In the genomic region with DNA sequence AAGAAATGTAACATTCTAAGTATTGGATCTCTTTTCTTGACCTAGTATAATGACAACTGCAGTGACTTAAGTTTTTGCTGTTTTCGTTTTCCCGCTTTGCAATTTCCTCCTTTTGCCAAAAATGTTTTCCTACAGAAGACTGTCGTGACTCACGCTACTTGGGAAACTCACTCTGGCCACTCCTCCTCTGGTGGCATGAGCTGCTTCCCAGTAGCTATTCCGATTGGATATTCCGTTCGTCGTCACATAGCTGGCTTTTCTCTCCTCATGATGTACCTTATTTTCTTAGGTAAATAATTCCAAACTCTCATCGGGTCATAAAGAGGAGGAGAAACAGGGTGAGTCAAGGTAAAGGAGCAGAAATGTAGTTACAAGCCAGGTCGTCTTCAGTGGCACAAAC, we compare ENCODE assay signal across 25 cellular contexts.
DNase-seq lines count a peak whose midpoint lies in the region; ATAC-seq and TF ChIP-seq lines count a peak whose summit lies in the region.
"Had no signal": no experiment of that assay in that cellular context is flagged by ENCODE, and none has a peak within 500 bp of the region (broad histone marks: within the 10 kb centered on the region; RNA-seq: fewer than 3 reads in every experiment).

No MANE protein-coding gene starts in this region.

- DNase-seq in MCF 10A (ENCODE audit: unreplicated experiment) (peak; percentile 51), breast epithelium (ENCODE audit: low spot score in 2 of 2) (no peak), brain microvascular endothelial cell (peak; percentile 52), fibroblast of the aortic adventitia (ENCODE audit: low read depth) (peak; percentile 37), thoracic aorta (ENCODE audit: low spot score) (no peak), testis (no peak), MG63 (no peak)
- DNase-seq: activated CD4-positive, CD25-positive, alpha-beta regulatory T cell; activated T-cell treated with anti-CD3 and anti-CD28 coated beads, Interleukin-2, amount 50 U/mL, for 24 hours; aorta; CD4-positive, alpha-beta memory T cell; effector memory CD4-positive, alpha-beta T cell; Karpas-422; natural killer cell; NCI-H1105; NCI-H2029; NCI-H226; NCI-H82; OCI-M1; pancreas; right cardiac atrium had no signal

- CTCF ChIA-PET in MCF 10A (lab: Yijun Ruan, JAX): interaction anchor here (0.6 to 2.5 kb wide), 4 partner anchors 16 to 298 kb away, joined by 3 to 12 read pairs (median 4); no protein-coding TSS in a partner anchor

- POLR2A ChIA-PET in MCF 10A (lab: Yijun Ruan, JAX): no interaction called here

- H3K36me3 Mint-ChIP-seq in MCF 10A (ENCODE audit: insufficient read depth, unreplicated experiment): peaks cover 73% of the 10 kb centered on the region
- H3K36me3 Mint-ChIP-seq: natural killer cell had no signal

- no TSS peak for BruUV-seq in MCF 10A (replicated peaks; lab: Mats Ljungman, UMichigan)

- H3K4me1 Mint-ChIP-seq in MCF 10A (ENCODE audit: insufficient read depth, unreplicated experiment): no peaks in the 10 kb centered on the region

- no peaks in the 10 kb centered on the region for H3K27me3 ChIP-seq in breast epithelium
- H3K27me3 ChIP-seq in brain microvascular endothelial cell (replicated peaks): no peaks in the 10 kb centered on the region
- no peaks in the 10 kb centered on the region for H3K27me3 ChIP-seq in thoracic aorta (replicated peaks; ENCODE audit: insufficient read depth)
- H3K27me3 ChIP-seq in testis: no peaks in the 10 kb centered on the region
- no peaks in the 10 kb centered on the region for H3K27me3 ChIP-seq in MG63
- H3K27me3 ChIP-seq: pancreas had no signal

- H3K27me3 Mint-ChIP-seq in MCF 10A (ENCODE audit: insufficient read depth, unreplicated experiment): no peaks in the 10 kb centered on the region
- H3K27me3 Mint-ChIP-seq: activated T-cell treated with anti-CD3 and anti-CD28 coated beads, Interleukin-2, amount 50 U/mL, for 24 hours; CD4-positive, alpha-beta memory T cell; stimulated activated naive CD8-positive, alpha-beta T cell treated with anti-CD3 and anti-CD28 coated beads, Interleukin-15, Interleukin-2, amounts not matched to agents 100 ng/mL and 50 ng/mL, for 24 hours had no signal

- H3K4me3 Mint-ChIP-seq in MCF 10A (ENCODE audit: unreplicated experiment): no peak overlapping the region
- H3K4me3 Mint-ChIP-seq: activated T-cell treated with anti-CD3 and anti-CD28 coated beads, Interleukin-2, amount 50 U/mL, for 24 hours; CD4-positive, alpha-beta memory T cell; natural killer cell; stimulated activated naive CD8-positive, alpha-beta T cell treated with anti-CD3 and anti-CD28 coated beads, Interleukin-15, Interleukin-2, amounts not matched to agents 100 ng/mL and 50 ng/mL, for 24 hours had no signal

- WGBS in testis, 2 donors: 94 to 96% methylated on average over 10 of the region's 10 CpGs

- H3K9me3 Mint-ChIP-seq in MCF 10A (ENCODE audit: unreplicated experiment): no peaks in the 10 kb centered on the region
- H3K9me3 Mint-ChIP-seq: activated T-cell treated with anti-CD3 and anti-CD28 coated beads, Interleukin-2, amount 50 U/mL, for 24 hours; CD4-positive, alpha-beta memory T cell; natural killer cell; stimulated activated naive CD8-positive, alpha-beta T cell treated with anti-CD3 and anti-CD28 coated beads, Interleukin-15, Interleukin-2, amounts not matched to agents 100 ng/mL and 50 ng/mL, for 24 hours had no signal

- TF ChIP-seq CTCF in MCF 10A (IDR thresholded peaks at IDR 0.05; ENCODE audit: unreplicated experiment) (no peak), breast epithelium (IDR thresholded peaks at IDR 0.05) (no peak), brain microvascular endothelial cell (IDR thresholded peaks at IDR 0.05; ENCODE audit: low read depth, low read length, missing control alignments) (no peak), fibroblast of the aortic adventitia (IDR thresholded peaks at IDR 0.05; ENCODE audit: insufficient read depth, low read length) (no peak), thoracic aorta (IDR thresholded peaks at IDR 0.05) (no peak), testis (IDR thresholded peaks at IDR 0.05) (no peak)

- ATAC-seq in thoracic aorta (ENCODE audit: insufficient number of reproducible peaks, low FRiP score, low read depth) (peak; percentile 48), HG02610 (IDR thresholded peaks at IDR 0.05; ENCODE audit: unreplicated experiment) (no peak)
- ATAC-seq: left lobe of liver, natural killer cell, Right ventricle myocardium inferior had no signal

- in situ Hi-C loops in brain microvascular endothelial cell (cut with HindIII; ENCODE audit: low pct_ligation_motif_present, low sequenced_read_pairs): no loop called here

- H3K27ac ChIP-seq in breast epithelium (no peak overlapping the region), brain microvascular endothelial cell (no peak overlapping the region), thoracic aorta (no peak overlapping the region), testis (no peak overlapping the region)
- H3K27ac ChIP-seq: pancreas had no signal

- intact Hi-C loops in MCF 10A (cut with micrococcal nuclease): no loop called here
- intact Hi-C loops in breast epithelium (cut with DNase I; ENCODE audit: low total_unique reads): no loop called here
- intact Hi-C loops in testis (cut with DNase I; ENCODE audit: low total_unique reads): no loop called here

- H3K27ac Mint-ChIP-seq in MCF 10A (ENCODE audit: low read depth, unreplicated experiment): no peak overlapping the region
- H3K27ac Mint-ChIP-seq: stimulated activated naive CD8-positive, alpha-beta T cell treated with anti-CD3 and anti-CD28 coated beads, Interleukin-15, Interleukin-2, amounts not matched to agents 100 ng/mL and 50 ng/mL, for 24 hours had no signal

- H3K4me3 ChIP-seq in breast epithelium (no peak overlapping the region), brain microvascular endothelial cell (ENCODE audit: low read depth, low read length) (no peak overlapping the region), fibroblast of the aortic adventitia (ENCODE audit: low read depth, low read length) (no peak overlapping the region), thoracic aorta (no peak overlapping the region), testis (no peak overlapping the region), MG63 (no peak overlapping the region)
- H3K4me3 ChIP-seq: pancreas had no signal

- no peaks in the 10 kb centered on the region for H3K36me3 ChIP-seq in breast epithelium
- peaks cover 50% of the 10 kb centered on the region for H3K36me3 ChIP-seq in brain microvascular endothelial cell (replicated peaks)
- H3K36me3 ChIP-seq in thoracic aorta: peaks cover 31% of the 10 kb centered on the region
- H3K36me3 ChIP-seq in testis (ENCODE audit: low read depth, missing control alignments): no peaks in the 10 kb centered on the region
- peaks cover 57% of the 10 kb centered on the region for H3K36me3 ChIP-seq in MG63

- H3K9me3 ChIP-seq in breast epithelium (no peaks in the 10 kb centered on the region), thoracic aorta (no peaks in the 10 kb centered on the region), testis (no peaks in the 10 kb centered on the region), MG63 (no peaks in the 10 kb centered on the region)
- H3K9me3 ChIP-seq: pancreas had no signal

- H3K4me1 ChIP-seq in breast epithelium (no peaks in the 10 kb centered on the region), thoracic aorta (ENCODE audit: control insufficient read depth in 1 of 2, low read depth in 2 of 2) (no peaks in the 10 kb centered on the region), testis (no peaks in the 10 kb centered on the region)
- H3K4me1 ChIP-seq: pancreas had no signal

- TF ChIP-seq POLR2A in breast epithelium (IDR thresholded peaks at IDR 0.05) (no peak), testis (IDR thresholded peaks at IDR 0.05) (no peak)

Comparison
In these comparisons a context has a peak if more than half of its experiments do, and no peak if none do; other contexts are left out.
1. DNase-seq: peak in MCF 10A (single experiment), brain microvascular endothelial cell (single experiment) and fibroblast of the aortic adventitia (single experiment); none in breast epithelium (0 of 2), thoracic aorta (single experiment), testis (single experiment) and MG63 (single experiment).